1 cellular context compared by ENCODE assay signal in the genomic region with DNA sequence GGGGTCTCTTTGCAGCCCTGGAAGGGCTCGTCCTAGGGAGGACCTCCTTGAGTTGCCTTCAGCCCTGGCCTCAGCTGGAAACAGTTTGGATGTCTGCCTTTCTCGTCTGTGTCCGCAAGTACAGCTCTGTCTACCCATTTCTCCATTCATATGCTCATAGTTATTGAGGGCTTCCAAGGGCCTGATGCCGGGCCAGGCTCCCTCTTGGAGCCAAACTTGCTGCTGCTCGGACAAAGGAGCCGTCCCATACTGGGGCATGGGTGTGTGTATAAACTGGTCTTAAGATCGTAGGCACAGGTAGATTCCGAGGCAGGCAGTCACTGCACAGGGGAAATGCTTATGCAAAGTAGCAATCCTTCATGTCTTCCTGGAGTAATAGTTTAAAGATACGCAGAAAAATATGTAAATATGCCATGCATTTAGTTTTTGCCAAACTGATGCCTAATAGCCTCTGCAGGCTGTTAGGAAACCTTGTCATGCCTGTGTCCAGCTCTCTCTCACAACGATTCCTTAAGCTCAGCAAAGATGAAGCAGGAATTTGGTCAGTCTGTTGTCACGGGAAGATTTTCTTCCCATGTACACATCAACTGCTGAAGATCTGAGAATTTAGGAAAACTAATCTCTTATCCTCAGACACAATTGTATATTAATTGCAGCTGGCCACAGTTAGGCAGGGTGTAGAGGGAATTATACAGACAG.
TF ChIP-seq lines count a peak whose summit lies in the region.

No MANE protein-coding gene starts in this region.

TF ChIP-seq in IMR-90, 13 proteins besides CTCF, POLR2A, EP300 and RAD21:
- no peak for TF ChIP-seq MAZ (IDR thresholded peaks at IDR 0.05; ENCODE audit: borderline replicate concordance, low read depth, low read length)
- peak; percentile 7 for TF ChIP-seq RCOR1 (IDR thresholded peaks at IDR 0.05; ENCODE audit: insufficient replicate concordance, low read length)
- no peak for TF ChIP-seq SMC3 (IDR thresholded peaks at IDR 0.05; ENCODE audit: low read depth, low read length)
- TF ChIP-seq, protein P1, sequence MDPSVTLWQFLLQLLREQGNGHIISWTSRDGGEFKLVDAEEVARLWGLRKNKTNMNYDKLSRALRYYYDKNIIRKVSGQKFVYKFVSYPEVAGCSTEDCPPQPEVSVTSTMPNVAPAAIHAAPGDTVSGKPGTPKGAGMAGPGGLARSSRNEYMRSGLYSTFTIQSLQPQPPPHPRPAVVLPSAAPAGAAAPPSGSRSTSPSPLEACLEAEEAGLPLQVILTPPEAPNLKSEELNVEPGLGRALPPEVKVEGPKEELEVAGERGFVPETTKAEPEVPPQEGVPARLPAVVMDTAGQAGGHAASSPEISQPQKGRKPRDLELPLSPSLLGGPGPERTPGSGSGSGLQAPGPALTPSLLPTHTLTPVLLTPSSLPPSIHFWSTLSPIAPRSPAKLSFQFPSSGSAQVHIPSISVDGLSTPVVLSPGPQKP (IDR thresholded peaks at IDR 0.05; ENCODE audit: borderline replicate concordance, low read depth, low read length), result no peak
